Comparison of ENCODE assay signal across 8 cellular contexts in genomic region chrX:118497180-118497814, GRCh38. TPM values are rescaled to one million over a fixed set of nuclear protein-coding genes. Genes with fewer than 3 reads are reported as not detected.
DNase-seq lines count a peak whose midpoint lies in the region; ATAC-seq and TF ChIP-seq lines count a peak whose summit lies in the region.

No MANE protein-coding gene starts in this region.

- H3K27ac Mint-ChIP-seq in activated T-cell treated with anti-CD3 and anti-CD28 coated beads, Interleukin-2, amount 50 U/mL, for 24 hours, result peak overlapping the region; percentile 96

- DNase-seq in heart right ventricle (no peak), cardiac septum (ENCODE audit: low spot score) (no peak), upper lobe of right lung (no peak), NCI-H1436 treated with DMSO at 0.1 percent for 48 hours (lab: John Stamatoyannopoulos, UW) (no peak), NCI-H1048 (lab: John Stamatoyannopoulos, UW) (no peak)
- no peak for DNase-seq in activated T-cell treated with anti-CD3 and anti-CD28 coated beads, Interleukin-2, amount 50 U/mL, for 24 hours

- intact Hi-C loops in heart right ventricle (cut with DNase I) (loop anchor here in 1 of 10 donors (10.0 kb wide), 1 partner anchor 108 kb away; no protein-coding TSS in a partner anchor), cardiac septum (cut with DNase I) (no loop called here), upper lobe of right lung (cut with DNase I) (no loop called here)

- H3K4me1 ChIP-seq in heart right ventricle, result peaks cover 0 to 29% (median 0%) of the 10 kb centered on the region in 9 donors
- H3K4me1 ChIP-seq in iPS-20b (ENCODE audit: insufficient read depth, low read length), result peaks cover 18% of the 10 kb centered on the region; the same call in 1 of the 2 replicates
- H3K4me1 ChIP-seq in upper lobe of right lung, result peaks cover 11% of the 10 kb centered on the region

- no peaks in the 10 kb centered on the region for H3K9me3 Mint-ChIP-seq in activated T-cell treated with anti-CD3 and anti-CD28 coated beads, Interleukin-2, amount 50 U/mL, for 24 hours

- H3K27ac ChIP-seq in heart right ventricle (peak overlapping the region in 3 of 10 donors; percentile 76 to 92 (median 78)), iPS-20b (ENCODE audit: low read length) (no peak overlapping the region), upper lobe of right lung (peak overlapping the region; percentile 81)

- H3K36me3 ChIP-seq in heart right ventricle (no peaks in the 10 kb centered on the region), iPS-20b (ENCODE audit: insufficient read depth, low read depth, low read length) (no peaks in the 10 kb centered on the region), upper lobe of right lung (no peaks in the 10 kb centered on the region)

- H3K4me3 ChIP-seq in heart right ventricle (peak overlapping the region in 6 of 10 donors; percentile 62 to 72 (median 64)), iPS-20b (ENCODE audit: low read length) (peak overlapping the region; percentile 77), upper lobe of right lung (peak overlapping the region; percentile 62)

- peaks cover 0 to 38% (median 0%) of the 10 kb centered on the region in 7 donors for H3K27me3 ChIP-seq in heart right ventricle
- peaks cover 33% of the 10 kb centered on the region for H3K27me3 ChIP-seq in iPS-20b (ENCODE audit: insufficient read depth, low read length)
- no peaks in the 10 kb centered on the region for H3K27me3 ChIP-seq in upper lobe of right lung

- H3K9me3 ChIP-seq in heart right ventricle, result no peaks in the 10 kb centered on the region
- no peaks in the 10 kb centered on the region for H3K9me3 ChIP-seq in iPS-20b (ENCODE audit: insufficient read depth, low read depth, low read length)
- no peaks in the 10 kb centered on the region for H3K9me3 ChIP-seq in upper lobe of right lung

- H3K36me3 Mint-ChIP-seq in activated T-cell treated with anti-CD3 and anti-CD28 coated beads, Interleukin-2, amount 50 U/mL, for 24 hours (ENCODE audit: low read depth), result peaks cover 4% of the 10 kb centered on the region

- no peak overlapping the region for H3K9ac ChIP-seq in iPS-20b (ENCODE audit: low read depth, low read length)

- 56 to 61% methylated on average over 6 of the region's 6 CpGs for WGBS in heart right ventricle, 2 donors

- peaks cover 38% of the 10 kb centered on the region for H3K4me1 Mint-ChIP-seq in activated T-cell treated with anti-CD3 and anti-CD28 coated beads, Interleukin-2, amount 50 U/mL, for 24 hours (ENCODE audit: low read depth)

- H3K27me3 Mint-ChIP-seq in activated T-cell treated with anti-CD3 and anti-CD28 coated beads, Interleukin-2, amount 50 U/mL, for 24 hours, result peaks cover 13% of the 10 kb centered on the region

- TF ChIP-seq CTCF in heart right ventricle (IDR thresholded peaks at IDR 0.05), result no peak
- no peak for TF ChIP-seq CTCF in upper lobe of right lung (IDR thresholded peaks at IDR 0.05)

- no peak for ATAC-seq in heart right ventricle
- no peak for ATAC-seq in upper lobe of right lung
- no peak for ATAC-seq in HG03135 (IDR thresholded peaks at IDR 0.05; ENCODE audit: unreplicated experiment)

- H3K4me3 Mint-ChIP-seq in activated T-cell treated with anti-CD3 and anti-CD28 coated beads, Interleukin-2, amount 50 U/mL, for 24 hours, result peak overlapping the region; percentile 96

RNA-seq across cellular contexts. Expression of gene DOCK11, which starts 1.7 kb away (rescaled TPM):
- total RNA-seq in heart right ventricle (1 to 10 TPM; 1.3 to 9.4 (median 3.0) TPM), cardiac septum (3.8 TPM), upper lobe of right lung (55.0 TPM)
- 1 to 10 TPM; 3.0 to 6.4 TPM for polyA plus RNA-seq in heart right ventricle
